Comparison of ENCODE assay signal across 2 cellular contexts in genomic region chr18:7979714-7980113, GRCh38.
TF ChIP-seq lines count a peak whose summit lies in the region.

No MANE protein-coding gene starts in this region.

TF ChIP-seq in GM23338, 12 proteins besides CTCF, POLR2A, EP300 and RAD21 (continued from another document):
- TF ChIP-seq CREB1 (CRISPR knock-in tag; IDR thresholded peaks at IDR 0.05; ENCODE audit: low read depth) (no peak), ZNF114 (CRISPR knock-in tag; IDR thresholded peaks at IDR 0.05) (no peak), JUNB (IDR thresholded peaks at IDR 0.05; ENCODE audit: unreplicated experiment) (no peak), ZNF462 (CRISPR knock-in tag; IDR thresholded peaks at IDR 0.05) (no peak), ZNF331 (CRISPR knock-in tag; IDR thresholded peaks at IDR 0.05; ENCODE audit: low read depth) (no peak), EZH2 (IDR thresholded peaks at IDR 0.05; ENCODE audit: low read depth, unreplicated experiment) (no peak), NANOG (IDR thresholded peaks at IDR 0.05; ENCODE audit: borderline replicate concordance) (no peak), ETS1 (IDR thresholded peaks at IDR 0.05) (no peak), REST (IDR thresholded peaks at IDR 0.05; ENCODE audit: unreplicated experiment) (no peak), EZH2phosphoT487 (IDR thresholded peaks at IDR 0.05; ENCODE audit: unreplicated experiment) (no peak), STAT1 (IDR thresholded peaks at IDR 0.05; ENCODE audit: unreplicated experiment) (no peak)

TF ChIP-seq in GM12878, 131 proteins besides CTCF, POLR2A, EP300 and RAD21:
- peak; percentile 33; the same call in 1 of the 2 replicates for TF ChIP-seq SPI1 (IDR thresholded peaks at IDR 0.05; ENCODE audit: borderline replicate concordance, insufficient read depth, low read depth, low read length)
- TF ChIP-seq MEF2A (IDR thresholded peaks at IDR 0.05; ENCODE audit: insufficient read depth, low read depth, low read length) = no peak
- no peak for TF ChIP-seq ESRRA (IDR thresholded peaks at IDR 0.05; ENCODE audit: low read length)
- TF ChIP-seq CBFB (IDR thresholded peaks at IDR 0.05; ENCODE audit: low read depth) = no peak
